In the genomic region with DNA sequence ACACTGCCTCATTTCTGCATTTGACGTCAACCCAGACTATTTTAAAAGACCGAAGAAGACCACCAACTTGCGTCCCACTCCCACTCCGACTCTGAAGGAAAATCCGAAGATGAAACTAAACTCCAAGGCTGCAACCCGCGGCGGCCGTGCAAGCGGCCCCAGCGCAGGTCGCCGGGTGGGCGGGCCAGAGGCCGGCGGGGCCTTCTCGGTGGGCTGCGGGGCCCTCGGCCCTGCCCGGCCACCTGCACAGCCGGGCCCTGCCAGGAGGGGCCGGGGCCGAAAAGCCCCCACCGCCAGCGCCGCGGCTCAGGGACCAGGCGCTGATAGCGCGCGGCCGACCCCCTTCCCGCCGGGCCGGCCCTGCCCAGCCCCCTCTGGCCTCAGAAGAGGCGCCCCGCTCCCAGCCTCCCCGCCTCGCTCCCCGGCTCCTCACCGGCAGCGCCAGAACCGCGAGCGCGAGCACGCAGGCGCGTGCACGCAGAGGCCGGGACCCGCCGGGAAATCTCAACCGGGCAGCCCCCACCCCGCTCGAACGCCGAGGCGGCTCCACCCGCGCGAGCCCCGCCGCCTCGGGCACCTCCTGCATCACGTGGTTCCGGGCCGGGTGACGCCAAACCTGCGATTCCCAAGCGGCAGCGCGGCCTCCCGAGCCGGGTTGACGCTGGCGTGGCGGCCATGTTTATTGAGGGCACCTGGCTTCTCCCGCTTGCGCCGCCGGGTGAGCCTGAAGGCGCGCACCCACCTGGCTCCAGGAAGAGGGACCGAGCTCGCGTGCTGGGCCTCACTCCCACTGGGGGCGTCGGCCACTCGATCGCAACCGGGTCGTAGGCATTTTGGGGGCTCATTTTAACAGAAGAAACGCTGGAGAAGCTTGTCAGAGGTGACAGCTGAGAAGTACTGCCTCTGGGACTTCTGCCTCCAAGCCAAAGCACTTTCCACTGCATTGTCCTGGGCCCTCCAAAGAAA, we compare ENCODE assay signal across 1 cellular context.
TF ChIP-seq lines count a peak whose summit lies in the region.

A gene (minus strand): TSS at position 589 of the 966 bp plus-strand sequence. CDS start 1,170 bp downstream, outside the sequence.

TF ChIP-seq in HepG2, 621 proteins besides CTCF, POLR2A, EP300 and RAD21 (continued from another document):
- peak; percentile 31 for TF ChIP-seq ZSCAN9 (CRISPR knock-in tag; IDR thresholded peaks at IDR 0.05; ENCODE audit: borderline replicate concordance)
- no peak for TF ChIP-seq ZNF530 (CRISPR knock-in tag; IDR thresholded peaks at IDR 0.05; ENCODE audit: low read depth)
- TF ChIP-seq MLLT10 (CRISPR knock-in tag; IDR thresholded peaks at IDR 0.05), result no peak
- TF ChIP-seq ZFAT (CRISPR knock-in tag; conservative IDR thresholded peaks at IDR 0.05), result 0 out of 2 replicates have a peak, but pooled peaks have one; percentile 65
- TF ChIP-seq, protein P1, sequence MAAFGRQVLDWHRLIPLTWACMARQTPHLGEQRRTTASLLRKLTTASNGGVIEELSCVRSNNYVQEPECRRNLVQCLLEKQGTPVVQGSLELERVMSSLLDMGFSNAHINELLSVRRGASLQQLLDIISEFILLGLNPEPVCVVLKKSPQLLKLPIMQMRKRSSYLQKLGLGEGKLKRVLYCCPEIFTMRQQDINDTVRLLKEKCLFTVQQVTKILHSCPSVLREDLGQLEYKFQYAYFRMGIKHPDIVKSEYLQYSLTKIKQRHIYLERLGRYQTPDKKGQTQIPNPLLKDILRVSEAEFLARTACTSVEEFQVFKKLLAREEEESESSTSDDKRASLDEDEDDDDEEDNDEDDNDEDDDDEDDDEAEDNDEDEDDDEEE (CRISPR knock-in tag; IDR thresholded peaks at IDR 0.05), result peak; percentile 90
- peak; percentile 74 for TF ChIP-seq GABPA (IDR thresholded peaks at IDR 0.05; ENCODE audit: low read depth, low read length)
- TF ChIP-seq GABPA (CRISPR knock-in tag; IDR thresholded peaks at IDR 0.05; ENCODE audit: low read depth), result peak; percentile 88
- TF ChIP-seq, protein P2, sequence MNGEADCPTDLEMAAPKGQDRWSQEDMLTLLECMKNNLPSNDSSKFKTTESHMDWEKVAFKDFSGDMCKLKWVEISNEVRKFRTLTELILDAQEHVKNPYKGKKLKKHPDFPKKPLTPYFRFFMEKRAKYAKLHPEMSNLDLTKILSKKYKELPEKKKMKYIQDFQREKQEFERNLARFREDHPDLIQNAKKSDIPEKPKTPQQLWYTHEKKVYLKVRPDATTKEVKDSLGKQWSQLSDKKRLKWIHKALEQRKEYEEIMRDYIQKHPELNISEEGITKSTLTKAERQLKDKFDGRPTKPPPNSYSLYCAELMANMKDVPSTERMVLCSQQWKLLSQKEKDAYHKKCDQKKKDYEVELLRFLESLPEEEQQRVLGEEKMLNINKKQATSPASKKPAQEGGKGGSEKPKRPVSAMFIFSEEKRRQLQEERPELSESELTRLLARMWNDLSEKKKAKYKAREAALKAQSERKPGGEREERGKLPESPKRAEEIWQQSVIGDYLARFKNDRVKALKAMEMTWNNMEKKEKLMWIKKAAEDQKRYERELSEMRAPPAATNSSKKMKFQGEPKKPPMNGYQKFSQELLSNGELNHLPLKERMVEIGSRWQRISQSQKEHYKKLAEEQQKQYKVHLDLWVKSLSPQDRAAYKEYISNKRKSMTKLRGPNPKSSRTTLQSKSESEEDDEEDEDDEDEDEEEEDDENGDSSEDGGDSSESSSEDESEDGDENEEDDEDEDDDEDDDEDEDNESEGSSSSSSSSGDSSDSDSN (CRISPR knock-in tag; IDR thresholded peaks at IDR 0.05), result peak; percentile 82
- TF ChIP-seq NFE2 (CRISPR knock-in tag; IDR thresholded peaks at IDR 0.05), result no peak
- TF ChIP-seq, protein P3, sequence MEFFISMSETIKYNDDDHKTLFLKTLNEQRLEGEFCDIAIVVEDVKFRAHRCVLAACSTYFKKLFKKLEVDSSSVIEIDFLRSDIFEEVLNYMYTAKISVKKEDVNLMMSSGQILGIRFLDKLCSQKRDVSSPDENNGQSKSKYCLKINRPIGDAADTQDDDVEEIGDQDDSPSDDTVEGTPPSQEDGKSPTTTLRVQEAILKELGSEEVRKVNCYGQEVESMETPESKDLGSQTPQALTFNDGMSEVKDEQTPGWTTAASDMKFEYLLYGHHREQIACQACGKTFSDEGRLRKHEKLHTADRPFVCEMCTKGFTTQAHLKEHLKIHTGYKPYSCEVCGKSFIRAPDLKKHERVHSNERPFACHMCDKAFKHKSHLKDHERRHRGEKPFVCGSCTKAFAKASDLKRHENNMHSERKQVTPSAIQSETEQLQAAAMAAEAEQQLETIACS (CRISPR knock-in tag; IDR thresholded peaks at IDR 0.05), result peak; percentile 98
- TF ChIP-seq, protein P4, sequence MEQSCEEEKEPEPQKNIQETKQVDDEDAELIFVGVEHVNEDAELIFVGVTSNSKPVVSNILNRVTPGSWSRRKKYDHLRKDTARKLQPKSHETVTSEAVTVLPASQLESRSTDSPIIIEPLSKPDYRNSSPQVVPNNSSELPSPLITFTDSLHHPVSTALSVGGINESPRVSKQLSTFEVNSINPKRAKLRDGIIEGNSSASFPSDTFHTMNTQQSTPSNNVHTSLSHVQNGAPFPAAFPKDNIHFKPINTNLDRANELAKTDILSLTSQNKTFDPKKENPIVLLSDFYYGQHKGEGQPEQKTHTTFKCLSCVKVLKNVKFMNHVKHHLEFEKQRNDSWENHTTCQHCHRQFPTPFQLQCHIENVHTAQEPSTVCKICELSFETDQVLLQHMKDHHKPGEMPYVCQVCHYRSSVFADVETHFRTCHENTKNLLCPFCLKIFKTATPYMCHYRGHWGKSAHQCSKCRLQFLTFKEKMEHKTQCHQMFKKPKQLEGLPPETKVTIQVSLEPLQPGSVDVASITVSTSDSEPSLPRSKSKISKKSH (CRISPR knock-in tag; IDR thresholded peaks at IDR 0.05; ENCODE audit: borderline replicate concordance), result no peak; the same call in 1 of the 2 replicates
- TF ChIP-seq SOX6 (IDR thresholded peaks at IDR 0.05), result no peak
- TF ChIP-seq SOX6 (CRISPR knock-in tag; IDR thresholded peaks at IDR 0.05), result peak; percentile 63; the same call in 1 of the 2 replicates
- peak; percentile 78; the same call in 1 of the 2 replicates for TF ChIP-seq PHF20 (CRISPR knock-in tag; IDR thresholded peaks at IDR 0.05)
